ENCODE assay signal across 8 cellular contexts in the genomic region with DNA sequence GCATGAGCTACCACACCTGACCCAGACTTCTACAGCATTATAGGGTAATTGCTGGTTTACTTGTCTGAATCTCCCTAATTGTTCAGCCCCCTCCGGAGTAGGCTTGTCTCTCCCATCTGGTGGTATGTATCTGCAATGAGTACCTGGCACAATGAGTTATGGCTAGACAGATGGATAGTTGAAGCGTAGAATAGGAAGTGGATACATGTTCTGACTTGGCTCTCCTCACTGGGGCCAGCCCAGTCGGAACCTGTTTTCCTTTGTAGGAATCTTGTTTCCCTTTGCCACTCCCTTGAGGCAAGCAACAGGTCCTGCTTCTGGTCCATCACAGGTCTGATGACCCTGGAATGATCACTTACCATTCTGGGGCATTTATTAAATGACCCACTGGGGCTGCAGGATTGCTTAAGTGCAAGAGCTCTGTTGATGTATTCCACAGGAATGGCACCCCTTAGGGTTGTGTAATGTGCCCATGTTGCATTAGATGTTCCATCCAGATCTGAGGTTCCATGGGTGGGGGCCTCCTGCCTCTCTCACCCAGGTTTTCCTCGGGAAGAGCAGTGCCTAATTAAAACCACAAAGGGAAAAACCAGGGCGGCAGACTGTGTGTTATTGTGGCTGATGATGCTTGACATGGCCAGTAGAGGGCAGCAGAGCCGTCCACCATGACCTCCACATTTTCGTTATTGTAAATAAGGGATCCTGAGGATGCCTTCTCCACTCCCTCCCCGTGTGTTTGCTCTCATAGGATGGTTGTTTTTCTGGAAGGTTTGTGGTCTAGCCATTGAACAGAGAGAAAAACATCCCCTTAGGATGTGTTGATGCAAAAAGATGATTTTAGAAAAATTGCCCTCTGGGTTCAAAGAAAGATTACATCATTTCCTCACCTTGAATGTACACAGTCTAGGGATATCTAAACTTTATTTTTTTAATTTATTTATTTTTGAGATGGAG. TPM values are rescaled to one million over a fixed set of nuclear protein-coding genes. Genes with fewer than 3 reads are reported as not detected.
DNase-seq lines count a peak whose midpoint lies in the region; ATAC-seq and TF ChIP-seq lines count a peak whose summit lies in the region.

No MANE protein-coding gene starts in this region.

- H3K27ac ChIP-seq in right cardiac atrium (ENCODE audit: low read length) (no peak overlapping the region), gastrocnemius medialis (no peak overlapping the region)

- in situ Hi-C loops in astrocyte of the cerebellum (cut with HindIII; ENCODE audit: low sequenced_read_pairs) (no loop called here), gastrocnemius medialis (cut with MboI; ENCODE audit: low sequenced_read_pairs in 4 of 4) (loop anchor here (10.0 kb wide), 3 partner anchors 168 to 368 kb away; no protein-coding TSS in a partner anchor)

- no peaks in the 10 kb centered on the region for H3K4me1 ChIP-seq in right cardiac atrium (ENCODE audit: control insufficient read depth, insufficient read depth, low read length)
- no peaks in the 10 kb centered on the region for H3K4me1 ChIP-seq in gastrocnemius medialis

- intact Hi-C loops in right cardiac atrium (cut with DNase I) (loop anchor here in 2 of 4 donors (2.0 to 5.0 kb wide), 2 partner anchors 41 to 172 kb away; no protein-coding TSS in a partner anchor), gastrocnemius medialis (cut with DNase I; ENCODE audit: low total_unique reads) (loop anchor here (5.0 to 10.0 kb wide), 3 partner anchors 46 to 171 kb away; no protein-coding TSS in a partner anchor)

- TF ChIP-seq CTCF in AG10803 (conservative IDR thresholded peaks at IDR 0.05; ENCODE audit: low read length) (peak; percentile 95), LNCaP clone FGC (IDR thresholded peaks at IDR 0.05; ENCODE audit: control insufficient read depth, extremely low read depth, insufficient read depth) (peak; percentile 95), astrocyte of the cerebellum (IDR thresholded peaks at IDR 0.05; ENCODE audit: low read depth, low read length, missing control alignments) (peak; percentile 92), gastrocnemius medialis (IDR thresholded peaks at IDR 0.05 in 4 of 5, conservative IDR thresholded peaks at IDR 0.05 in 1 of 5) (peak; percentile 61 to 90 (median 75))

- no peaks in the 10 kb centered on the region for H3K9me3 ChIP-seq in right cardiac atrium (ENCODE audit: control insufficient read depth, low read length)
- no peaks in the 10 kb centered on the region for H3K9me3 ChIP-seq in gastrocnemius medialis

- no peak for TF ChIP-seq POLR2A in gastrocnemius medialis (IDR thresholded peaks at IDR 0.05)

- ATAC-seq in GM19043 (IDR thresholded peaks at IDR 0.05; ENCODE audit: low read depth, unreplicated experiment) (peak; percentile 79), right cardiac atrium (peak; percentile 72 to 87), gastrocnemius medialis (peak; percentile 51 to 63)

- no peak overlapping the region for H3K4me3 ChIP-seq in AG10803 (ENCODE audit: low read length)
- no peak overlapping the region for H3K4me3 ChIP-seq in LNCaP clone FGC (ENCODE audit: low read depth, low read length)
- no peak overlapping the region for H3K4me3 ChIP-seq in astrocyte of the cerebellum (ENCODE audit: low read depth, low read length)
- no peak overlapping the region for H3K4me3 ChIP-seq in right cardiac atrium (ENCODE audit: low read length)
- H3K4me3 ChIP-seq in gastrocnemius medialis, result no peak overlapping the region

- DNase-seq in AG10803 (ENCODE audit: low read depth) (peak; percentile 59), LNCaP clone FGC (ENCODE audit: low read depth) (no peak), T-helper 22 cell (ENCODE audit: low read depth) (peak; percentile 24), astrocyte of the cerebellum (ENCODE audit: low read depth) (peak; percentile 38), right cardiac atrium (peak; percentile 43 to 71 (median 64)), gastrocnemius medialis (peak; percentile 19 to 28), GF-D8 (lab: John Stamatoyannopoulos, UW) (no peak)

- no peaks in the 10 kb centered on the region for H3K36me3 ChIP-seq in gastrocnemius medialis

- H3K27me3 ChIP-seq in right cardiac atrium (ENCODE audit: control insufficient read depth, insufficient read depth) (no peaks in the 10 kb centered on the region), gastrocnemius medialis (no peaks in the 10 kb centered on the region)

- WGBS in right cardiac atrium, result 32% methylated on average over 8 of the region's 8 CpGs

RNA-seq across cellular contexts. Expression of a gene that starts 58.0 kb away (rescaled TPM):
- 1 to 10 TPM; 4.6 to 6.2 (median 5.2) TPM for total RNA-seq in right cardiac atrium
- 7.1 TPM for polyA plus RNA-seq in right cardiac atrium
- total RNA-seq in gastrocnemius medialis, result 1 to 10 TPM; 1.4 to 4.1 (median 2.9) TPM

Comparison
In these comparisons a context has a peak if more than half of its experiments do, and no peak if none do; other contexts are left out.
1. DNase-seq: peak in AG10803 (single experiment), T-helper 22 cell (single experiment), astrocyte of the cerebellum (single experiment), right cardiac atrium (3 of 3) and gastrocnemius medialis (2 of 2); none in LNCaP clone FGC (single experiment) and GF-D8 (single experiment).
2. Peak in every context shown above with its lines, with median percentiles within 50 percentile points of each other: CTCF ChIP-seq and ATAC-seq.